8 cellular contexts compared by ENCODE assay signal in the genomic region with DNA sequence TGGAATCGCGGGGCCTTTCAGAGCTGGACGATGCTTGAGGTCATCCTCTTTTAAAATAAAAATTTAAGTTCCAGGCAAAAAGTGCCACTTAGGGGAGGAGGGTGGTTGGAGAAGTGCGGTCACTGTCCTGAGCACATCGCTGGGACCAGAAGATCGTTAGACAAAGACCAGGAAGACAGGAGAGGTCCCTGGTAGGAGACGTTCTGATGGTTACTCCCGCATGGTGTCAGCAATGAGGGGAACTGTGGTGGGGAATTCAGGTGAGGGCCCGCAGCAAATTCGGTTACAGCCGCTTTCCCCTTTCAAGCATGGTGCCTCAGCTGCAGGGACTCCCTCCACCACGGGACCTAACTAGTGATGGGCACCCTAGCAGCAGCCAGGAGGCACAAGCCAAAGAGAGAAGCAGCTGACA. TPM values are rescaled to one million over a fixed set of nuclear protein-coding genes. Genes with fewer than 3 reads are reported as not detected.
DNase-seq lines count a peak whose midpoint lies in the region; ATAC-seq and TF ChIP-seq lines count a peak whose summit lies in the region.

No MANE protein-coding gene starts in this region.

- H3K4me1 ChIP-seq in RWPE2 (ENCODE audit: insufficient read depth, poor library complexity, severe bottlenecking) (no peaks in the 10 kb centered on the region), left lung (peaks cover 9 to 34% of the 10 kb centered on the region in 2 donors), stomach (peaks cover 21 to 37% (median 26%) of the 10 kb centered on the region in 4 donors)

- H3K36me3 ChIP-seq in RWPE2 (ENCODE audit: low read depth) (peaks cover 30% of the 10 kb centered on the region), left lung (peaks cover 0 to 45% of the 10 kb centered on the region in 2 donors), stomach (peaks cover 21 to 45% (median 44%) of the 10 kb centered on the region in 4 donors)

- TF ChIP-seq CTCF in RWPE2 (IDR thresholded peaks at IDR 0.05; ENCODE audit: poor library complexity, severe bottlenecking) (peak; percentile 55), left lung (IDR thresholded peaks at IDR 0.05) (no peak), stomach (IDR thresholded peaks at IDR 0.05) (no peak)

- H3K27ac ChIP-seq in RWPE2 (ENCODE audit: poor library complexity, severe bottlenecking) (peak overlapping the region; percentile 87), caudate nucleus (ENCODE audit: low read depth, low read length) (peak overlapping the region; percentile 97), left lung (peak overlapping the region; percentile 96 to 97), stomach (peak overlapping the region; percentile 94 to 99 (median 96))

- H3K4me3 ChIP-seq in RWPE2 (ENCODE audit: severe bottlenecking) (peak overlapping the region; percentile 62), left lung (peak overlapping the region; percentile 60 to 76), stomach (peak overlapping the region; percentile 80 to 86 (median 80))

- no peak for TF ChIP-seq POLR2A in stomach (IDR thresholded peaks at IDR 0.05)

- no peaks in the 10 kb centered on the region for H3K9me3 ChIP-seq in RWPE2 (ENCODE audit: severe bottlenecking)
- no peaks in the 10 kb centered on the region for H3K9me3 ChIP-seq in left lung
- no peaks in the 10 kb centered on the region for H3K9me3 ChIP-seq in stomach

- intact Hi-C loops in left lung (cut with DNase I) = no loop called here
- intact Hi-C loops in stomach (cut with DNase I; ENCODE audit: low total_unique reads) = no loop called here

- no peak for TF ChIP-seq EP300 in stomach (IDR thresholded peaks at IDR 0.05)

- ATAC-seq in GM21825 (IDR thresholded peaks at IDR 0.05; ENCODE audit: unreplicated experiment) = peak; percentile 10
- peak; percentile 15 for ATAC-seq in RWPE2 (ENCODE audit: low read depth)
- ATAC-seq in left lung = peak; percentile 3

- peak; percentile 26 for DNase-seq in CD1c-positive myeloid dendritic cell (ENCODE audit: extremely low spot score)
- no peak for DNase-seq in RWPE2 (ENCODE audit: low spot score)
- peak in 2 of 61 donors; percentile 27 to 34 for DNase-seq in caudate nucleus (lab: John Stamatoyannopoulos, UW)
- no peak for DNase-seq in left lung
- no peak for DNase-seq in stomach
- no peak for DNase-seq in NCI-H748 (lab: John Stamatoyannopoulos, UW; ENCODE audit: unreplicated experiment)
- DNase-seq in GF-D8 (lab: John Stamatoyannopoulos, UW) = no peak

- no peaks in the 10 kb centered on the region for H3K27me3 ChIP-seq in RWPE2 (ENCODE audit: insufficient read depth, poor library complexity, severe bottlenecking)
- no peaks in the 10 kb centered on the region for H3K27me3 ChIP-seq in left lung
- no peaks in the 10 kb centered on the region for H3K27me3 ChIP-seq in stomach

- WGBS in stomach, 5 donors = 0 to 2% (median 0%) methylated on average over 12 of the region's 12 CpGs

RNA-seq across cellular contexts. Expression of a gene that starts 1.0 kb away (rescaled TPM):
- 10 to 100 TPM; 29.1 to 37.0 TPM for total RNA-seq in left lung
- total RNA-seq in stomach = 10 to 100 TPM in 1 of 5 donors, 1 to 10 TPM in 4; 5.4 to 24.4 (median 7.0) TPM
- 10 to 100 TPM; 17.8 to 31.5 (median 19.5) TPM for polyA plus RNA-seq in stomach

RNA-seq across cellular contexts. Expression of a gene that starts 21.8 kb away (rescaled TPM):
- total RNA-seq in left lung = 100 to 1,000 TPM; 221 to 319 TPM
- total RNA-seq in stomach = 100 to 1,000 TPM; 185 to 399 (median 202) TPM
- polyA plus RNA-seq in stomach = 100 to 1,000 TPM; 315 to 537 (median 323) TPM

RNA-seq across cellular contexts. Expression of a gene that starts 40.3 kb away (rescaled TPM):
- total RNA-seq in left lung (10 to 100 TPM; 30.0 to 30.6 TPM), stomach (10 to 100 TPM in 4 of 5 donors, 1 to 10 TPM in 1; 6.1 to 70.6 (median 22.6) TPM)
- 10 to 100 TPM in 2 of 3 donors, 1 to 10 TPM in 1; 4.3 to 18.1 (median 10.5) TPM for polyA plus RNA-seq in stomach
